In the genomic region with DNA sequence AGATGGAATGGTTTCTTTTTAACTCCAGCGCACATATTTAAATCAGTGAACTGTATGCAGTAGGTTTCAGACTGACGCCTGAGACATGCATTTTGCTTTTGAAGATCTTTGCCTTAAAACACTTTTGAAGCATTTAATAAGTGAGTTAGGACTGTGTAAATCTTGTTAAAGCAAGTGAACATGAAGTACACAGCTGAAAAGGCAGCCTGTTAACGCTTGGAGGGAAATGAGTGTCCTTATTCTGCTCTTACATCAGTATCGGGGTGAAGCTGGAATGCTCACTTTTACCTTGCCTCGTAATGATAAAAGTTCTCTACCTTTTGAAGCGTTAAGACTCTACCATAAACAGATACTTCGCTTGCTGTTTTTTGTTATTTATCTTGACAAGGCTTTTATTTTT, we compare ENCODE assay signal across 24 cellular contexts.
"Had no signal": no experiment of that assay in that cellular context is flagged by ENCODE, and none has a peak within 500 bp of the region (broad histone marks: within the 10 kb centered on the region; RNA-seq: fewer than 3 reads in every experiment).

No MANE protein-coding gene starts in this region.

- H3K4me1 ChIP-seq: esophagus squamous epithelium, transverse colon, uterus had no signal

- H3K27me3 Mint-ChIP-seq: activated CD4-positive, alpha-beta T cell treated with anti-CD3 and anti-CD28 coated beads, Interleukin-2, amount 10 ng/mL, durations not matched to agents 7 days and 5 days; activated naive CD4-positive, alpha-beta T cell treated with anti-CD3 and anti-CD28 coated beads, Interleukin-2, amount 50 U/mL, for 24 hours; effector memory CD8-positive, alpha-beta T cell; stimulated activated naive CD8-positive, alpha-beta T cell treated with anti-CD3 and anti-CD28 coated beads, Interleukin-15, amount 100 ng/mL, for 72 hours had no signal

- DNase-seq: activated CD4-positive, alpha-beta T cell treated with anti-CD3 and anti-CD28 coated beads, Interleukin-2, amount 10 ng/mL, durations not matched to agents 7 days and 5 days; activated CD8-positive, alpha-beta T cell treated with anti-CD3 and anti-CD28 coated beads, Interleukin-2, amount 10 ng/mL, durations not matched to agents 7 days and 5 days; activated gamma-delta T cell treated with Interleukin-2 at 50 U/mL for 16 hours; activated T-cell treated with anti-CD3 and anti-CD28 coated beads, Interleukin-2, amount 50 U/mL, for 1 hour; anterior cingulate cortex; brain microvascular endothelial cell; central memory CD4-positive, alpha-beta T cell; effector memory CD8-positive, alpha-beta T cell; esophagus squamous epithelium; kidney; natural killer cell; ovary; right cardiac atrium; stimulated activated CD4-positive, alpha-beta T cell treated with anti-CD3 and anti-CD28 coated beads, Interleukin-12 subunit alpha, Interleukin-12 subunit beta, amount 100 ng/mL, for 4 hours; stimulated activated naive CD8-positive, alpha-beta T cell treated with anti-CD3 and anti-CD28 coated beads, Interleukin-15, amount 100 ng/mL, for 72 hours; transverse colon; uterus had no signal

- H3K36me3 ChIP-seq: brain microvascular endothelial cell, esophagus squamous epithelium, gastroesophageal sphincter, ovary, suprapubic skin, transverse colon, uterus had no signal

- ATAC-seq: activated CD4-positive, CD25-positive, alpha-beta regulatory T cell treated with anti-CD3 and anti-CD28 coated beads, Interleukin-2, amount 50 U/mL, for 24 hours; activated CD8-positive, alpha-beta T cell treated with anti-CD3 and anti-CD28 coated beads, Interleukin-2, amount 10 ng/mL, durations not matched to agents 7 days and 5 days; effector memory CD8-positive, alpha-beta T cell; gastroesophageal sphincter; left lobe of liver; natural killer cell; right cardiac atrium; stimulated activated naive CD8-positive, alpha-beta T cell treated with anti-CD3 and anti-CD28 coated beads, Interleukin-15, amount 100 ng/mL, for 72 hours had no signal

- H3K4me3 ChIP-seq: esophagus squamous epithelium, gastroesophageal sphincter, lung, ovary, suprapubic skin, transverse colon, uterus had no signal

- H3K36me3 Mint-ChIP-seq: activated naive CD4-positive, alpha-beta T cell treated with anti-CD3 and anti-CD28 coated beads, Interleukin-2, amount 50 U/mL, for 24 hours; mesothelial cell of epicardium; natural killer cell had no signal

- H3K27ac ChIP-seq: brain microvascular endothelial cell, esophagus squamous epithelium, gastroesophageal sphincter, ovary, suprapubic skin, transverse colon, uterus had no signal

- H3K27me3 ChIP-seq: brain microvascular endothelial cell, esophagus squamous epithelium, gastroesophageal sphincter, ovary, suprapubic skin, transverse colon, uterus had no signal

- H3K9me3 Mint-ChIP-seq: activated CD4-positive, alpha-beta T cell treated with anti-CD3 and anti-CD28 coated beads, Interleukin-2, amount 10 ng/mL, durations not matched to agents 7 days and 5 days; mesothelial cell of epicardium had no signal

- H3K4me1 Mint-ChIP-seq: activated CD4-positive, alpha-beta T cell treated with anti-CD3 and anti-CD28 coated beads, Interleukin-2, amount 10 ng/mL, durations not matched to agents 7 days and 5 days; activated naive CD4-positive, alpha-beta T cell treated with anti-CD3 and anti-CD28 coated beads, Interleukin-2, amount 50 U/mL, for 24 hours; natural killer cell; stimulated activated naive CD8-positive, alpha-beta T cell treated with anti-CD3 and anti-CD28 coated beads, Interleukin-15, amount 100 ng/mL, for 72 hours had no signal

- H3K4me3 Mint-ChIP-seq: activated CD4-positive, alpha-beta T cell treated with anti-CD3 and anti-CD28 coated beads, Interleukin-2, amount 10 ng/mL, durations not matched to agents 7 days and 5 days; activated CD8-positive, alpha-beta T cell treated with anti-CD3 and anti-CD28 coated beads, Interleukin-2, amount 10 ng/mL, durations not matched to agents 7 days and 5 days; activated naive CD4-positive, alpha-beta T cell treated with anti-CD3 and anti-CD28 coated beads, Interleukin-2, amount 50 U/mL, for 24 hours; effector memory CD8-positive, alpha-beta T cell; mesothelial cell of epicardium; natural killer cell; stimulated activated naive CD8-positive, alpha-beta T cell treated with anti-CD3 and anti-CD28 coated beads, Interleukin-15, amount 100 ng/mL, for 72 hours had no signal

- H3K9me3 ChIP-seq: esophagus squamous epithelium, gastroesophageal sphincter, ovary, suprapubic skin, transverse colon, uterus had no signal

- H3K27ac Mint-ChIP-seq: activated CD4-positive, alpha-beta T cell treated with anti-CD3 and anti-CD28 coated beads, Interleukin-2, amount 10 ng/mL, durations not matched to agents 7 days and 5 days; activated CD8-positive, alpha-beta T cell treated with anti-CD3 and anti-CD28 coated beads, Interleukin-2, amount 10 ng/mL, durations not matched to agents 7 days and 5 days; activated naive CD4-positive, alpha-beta T cell treated with anti-CD3 and anti-CD28 coated beads, Interleukin-2, amount 50 U/mL, for 24 hours; effector memory CD8-positive, alpha-beta T cell; mesothelial cell of epicardium; natural killer cell; stimulated activated naive CD8-positive, alpha-beta T cell treated with anti-CD3 and anti-CD28 coated beads, Interleukin-15, amount 100 ng/mL, for 72 hours had no signal
